In genomic region chr14:104891664-104892500, GRCh38 we compare ENCODE assay signal across 22 cellular contexts. TPM values are rescaled to one million over a fixed set of nuclear protein-coding genes. Genes with fewer than 3 reads are reported as not detected.
DNase-seq lines count a peak whose midpoint lies in the region; ATAC-seq, FAIRE-seq and TF ChIP-seq lines count a peak whose summit lies in the region.
"Had no signal": no experiment of that assay in that cellular context is flagged by ENCODE, and none has a peak within 500 bp of the region (broad histone marks: within the 10 kb centered on the region; RNA-seq: fewer than 3 reads in every experiment).

No MANE protein-coding gene starts in this region.

- CTCF ChIA-PET in SK-N-SH (lab: Yijun Ruan, JAX) (interaction anchor here (2.0 to 6.7 kb wide), 2 partner anchors 65 to 156 kb away, joined by 8 to 51 read pairs; no protein-coding TSS in a partner anchor), K562 (lab: Yijun Ruan, JAX; ENCODE audit: low intra/inter-chr PET ratio) (no interaction called here)

- no peak overlapping the region for H3K4me3 Mint-ChIP-seq in T-helper 2 cell treated with Interferon-gamma antibody and Interleukin-4, amounts not matched to agents 5 μg/mL and 100 μg/mL, for 36 hours
- H3K4me3 Mint-ChIP-seq: activated CD4-positive, alpha-beta T cell treated with anti-CD3 and anti-CD28 coated beads for 36 hours; activated naive CD8-positive, alpha-beta T cell treated with anti-CD3 and anti-CD28 coated beads, Interleukin-2, amount 10 ng/mL, durations not matched to agents 7 days and 5 days had no signal

- WGBS in SK-N-SH (ENCODE audit: low lambda C conversion rate): 74% methylated on average over 7 of the region's 13 CpGs
- 47% methylated on average over 8 of the region's 13 CpGs for whole genome bisulfite sequencing in K562 (ENCODE audit: insufficient coverage, low coverage, missing lambda C conversion rate)
- 70 to 83% (median 78%) methylated on average over 13 of the region's 13 CpGs for WGBS in ovary, 3 donors

- in situ Hi-C loops in K562 (cut with MboI): no loop called here

- BruUV-seq in K562 (replicated peaks; lab: Mats Ljungman, UMichigan): no TSS peak

- TF ChIP-seq EP300 in SK-N-SH (IDR thresholded peaks at IDR 0.05; ENCODE audit: borderline replicate concordance in 1 of 2, low read depth in 1 of 2, low read length in 1 of 2): no peak
- TF ChIP-seq EP300 in K562 (IDR thresholded peaks at IDR 0.05; ENCODE audit: low read length): no peak
- TF ChIP-seq EP300 in ovary (IDR thresholded peaks at IDR 0.05): no peak

- no peak overlapping the region for H3K27ac ChIP-seq in SK-N-SH (ENCODE audit: low read depth in 2 of 2, low read length in 1 of 2)
- no peak overlapping the region for H3K27ac ChIP-seq in K562 (ENCODE audit: extremely low read depth, low read depth, low read length)
- no peak overlapping the region for H3K27ac ChIP-seq in ovary
- H3K27ac ChIP-seq: 22Rv1, breast epithelium, skin epidermis had no signal

- H3K4me1 ChIP-seq in SK-N-SH (ENCODE audit: control insufficient read depth in 1 of 2, insufficient read depth in 2 of 2, low read depth in 1 of 2, low read length in 1 of 2): peaks cover 0 to 6% of the 10 kb centered on the region in 2 experiments; a peak in 1 of 4 replicates
- peaks cover 0 to 61% of the 10 kb centered on the region in 2 experiments; a peak in 2 of 5 replicates for H3K4me1 ChIP-seq in K562 (replicated peaks in 1 of 2; ENCODE audit: control insufficient read depth in 2 of 2, insufficient read depth in 2 of 2, low read length in 2 of 2)
- no peaks in the 10 kb centered on the region for H3K4me1 ChIP-seq in ovary (ENCODE audit: insufficient read depth)
- H3K4me1 ChIP-seq: breast epithelium had no signal

- TF ChIP-seq CTCF in SK-N-SH (IDR thresholded peaks at IDR 0.05) (no peak), K562 (IDR thresholded peaks at IDR 0.05 in 2 of 3, conservative IDR thresholded peaks at IDR 0.05 in 1 of 3; ENCODE audit: insufficient read depth in 2 of 3, low read depth in 1 of 3, low read length in 3 of 3) (no peak), ovary (IDR thresholded peaks at IDR 0.05) (no peak)

- H3K9me2 ChIP-seq in SK-N-SH: no peaks in the 10 kb centered on the region

- H3K36me3 Mint-ChIP-seq in T-helper 2 cell treated with Interferon-gamma antibody and Interleukin-4, amounts not matched to agents 5 μg/mL and 100 μg/mL, for 36 hours (ENCODE audit: low read depth): no peaks in the 10 kb centered on the region
- H3K36me3 Mint-ChIP-seq: activated naive CD8-positive, alpha-beta T cell treated with anti-CD3 and anti-CD28 coated beads, Interleukin-2, amount 10 ng/mL, durations not matched to agents 7 days and 5 days had no signal

- TF ChIP-seq POLR2A in K562 (conservative IDR thresholded peaks at IDR 0.05) (no peak), ovary (IDR thresholded peaks at IDR 0.05) (no peak)

- H3K9me3 ChIP-seq in SK-N-SH (no peaks in the 10 kb centered on the region), K562 (replicated peaks; ENCODE audit: control insufficient read depth, insufficient read depth, low read depth, low read length) (no peaks in the 10 kb centered on the region), ovary (no peaks in the 10 kb centered on the region)
- H3K9me3 ChIP-seq: breast epithelium had no signal

- H3K36me3 ChIP-seq in SK-N-SH (replicated peaks in 1 of 2; ENCODE audit: control insufficient read depth in 1 of 2, insufficient read depth in 2 of 2, low read length in 1 of 2) (peaks cover 0 to 10% of the 10 kb centered on the region in 2 experiments), K562 (ENCODE audit: control insufficient read depth, insufficient read depth, low read length) (no peaks in the 10 kb centered on the region; the same call in 2 of the 3 replicates), ovary (no peaks in the 10 kb centered on the region)
- H3K36me3 ChIP-seq: breast epithelium had no signal

- POLR2A ChIA-PET in SK-N-SH (lab: Yijun Ruan, JAX) (no interaction called here), K562 (lab: Yijun Ruan, JAX) (interaction anchor here (0.5 to 1.0 kb wide), 5 partner anchors 73 to 451 kb away, joined by 3 to 4 read pairs (median 3); no protein-coding TSS in a partner anchor)

- no peaks in the 10 kb centered on the region for H3K9me3 Mint-ChIP-seq in T-helper 2 cell treated with Interferon-gamma antibody and Interleukin-4, amounts not matched to agents 5 μg/mL and 100 μg/mL, for 36 hours
- H3K9me3 Mint-ChIP-seq: activated naive CD8-positive, alpha-beta T cell treated with anti-CD3 and anti-CD28 coated beads, Interleukin-2, amount 10 ng/mL, durations not matched to agents 7 days and 5 days had no signal

- H4K20me1 ChIP-seq in SK-N-SH (ENCODE audit: insufficient read depth) (no peaks in the 10 kb centered on the region), K562 (replicated peaks; ENCODE audit: control insufficient read depth, insufficient read depth, low read length) (no peaks in the 10 kb centered on the region)

- H2AFZ ChIP-seq in SK-N-SH (ENCODE audit: low read depth) (no peak overlapping the region), K562 (ENCODE audit: low read depth, low read length) (no peak overlapping the region)

- peaks cover 2% of the 10 kb centered on the region for H3K4me1 Mint-ChIP-seq in T-helper 2 cell treated with Interferon-gamma antibody and Interleukin-4, amounts not matched to agents 5 μg/mL and 100 μg/mL, for 36 hours (ENCODE audit: low read depth)
- H3K4me1 Mint-ChIP-seq: activated CD4-positive, alpha-beta T cell treated with anti-CD3 and anti-CD28 coated beads for 36 hours had no signal

- no peak overlapping the region for H3K27ac Mint-ChIP-seq in T-helper 2 cell treated with Interferon-gamma antibody and Interleukin-4, amounts not matched to agents 5 μg/mL and 100 μg/mL, for 36 hours
- H3K27ac Mint-ChIP-seq: activated CD4-positive, alpha-beta T cell treated with anti-CD3 and anti-CD28 coated beads for 36 hours; activated naive CD8-positive, alpha-beta T cell treated with anti-CD3 and anti-CD28 coated beads, Interleukin-2, amount 10 ng/mL, durations not matched to agents 7 days and 5 days had no signal

- intact Hi-C loops in K562 (cut with micrococcal nuclease): no loop called here
- intact Hi-C loops in ovary (cut with DNase I): loop anchor here in 1 of 4 donors (5.0 kb wide), 1 partner anchor 150 kb away; no protein-coding TSS in a partner anchor

- H3K27me3 Mint-ChIP-seq in T-helper 2 cell treated with Interferon-gamma antibody and Interleukin-4, amounts not matched to agents 5 μg/mL and 100 μg/mL, for 36 hours (ENCODE audit: low read depth): no peaks in the 10 kb centered on the region
- H3K27me3 Mint-ChIP-seq: activated CD4-positive, alpha-beta T cell treated with anti-CD3 and anti-CD28 coated beads for 36 hours; activated naive CD8-positive, alpha-beta T cell treated with anti-CD3 and anti-CD28 coated beads, Interleukin-2, amount 10 ng/mL, durations not matched to agents 7 days and 5 days had no signal

- H3K79me2 ChIP-seq in SK-N-SH (ENCODE audit: insufficient read depth) (no peaks in the 10 kb centered on the region), K562 (ENCODE audit: control insufficient read depth, insufficient read depth, low read length) (no peaks in the 10 kb centered on the region)

- no peak for ATAC-seq in SK-N-SH treated with all-trans-retinoic acid at 6 μM for 48 hours
- ATAC-seq in K562: no peak
- ATAC-seq: activated CD4-positive, alpha-beta T cell treated with anti-CD3 and anti-CD28 coated beads for 36 hours; left colon had no signal

- DNase-seq in SK-N-SH: peak; percentile 20
- DNase-seq in Daoy (ENCODE audit: low read depth): peak; percentile 9
- DNase-seq in K562 (ENCODE audit: extremely low read depth in 1 of 4, low spot score in 3 of 4): no peak
- DNase-seq in ovary: peak in 3 of 5 donors; percentile 7 to 30 (median 16)
- no peak for DNase-seq in activated CD4-positive, alpha-beta T cell treated with anti-CD3 and anti-CD28 coated beads, Interleukin-2, amount 50 U/mL, for 1 hour
- DNase-seq in T-helper 2 cell treated with Interferon-gamma antibody and Interleukin-4, amounts not matched to agents 5 μg/mL and 100 μg/mL, for 36 hours (ENCODE audit: low spot score): no peak
- DNase-seq in NCI-H2227 treated with DMSO at 0.1 percent for 48 hours (lab: John Stamatoyannopoulos, UW): no peak
- DNase-seq: activated naive CD8-positive, alpha-beta T cell treated with anti-CD3 and anti-CD28 coated beads, Interleukin-2, amount 10 ng/mL, durations not matched to agents 7 days and 5 days; dermis blood vessel endothelial cell; DMS153; foreskin melanocyte; OCI-M1; stimulated activated CD8-positive, alpha-beta memory T cell treated with anti-CD3 and anti-CD28 coated beads, Interleukin-4, amount 100 ng/mL, for 48 hours; T1000 had no signal

- TF ChIP-seq RAD21 in SK-N-SH (IDR thresholded peaks at IDR 0.05; ENCODE audit: low read length): no peak
- TF ChIP-seq RAD21 in K562 (CRISPR knock-in tag; conservative IDR thresholded peaks at IDR 0.05 in 1 of 2, IDR thresholded peaks at IDR 0.05 in 1 of 2): no peak

- H3K4me2 ChIP-seq in SK-N-SH (no peak overlapping the region), K562 (ENCODE audit: insufficient read depth, low read length) (no peak overlapping the region)

- H3K27me3 ChIP-seq in SK-N-SH (ENCODE audit: insufficient read depth) (no peaks in the 10 kb centered on the region), K562 (ENCODE audit: control insufficient read depth in 2 of 2, insufficient read depth in 2 of 2, low read length in 2 of 2) (no peaks in the 10 kb centered on the region), ovary (no peaks in the 10 kb centered on the region)
- H3K27me3 ChIP-seq: breast epithelium had no signal

- H3K9me1 ChIP-seq in K562 (ENCODE audit: control insufficient read depth, insufficient read depth, low read length): no peaks in the 10 kb centered on the region

- H3K4me3 ChIP-seq in SK-N-SH (ENCODE audit: low read depth in 2 of 2, low read length in 1 of 2) (no peak overlapping the region), K562 (no peak overlapping the region), ovary (no peak overlapping the region)
- H3K4me3 ChIP-seq: breast epithelium, skin epidermis had no signal

- H3K9ac ChIP-seq in SK-N-SH (no peak overlapping the region), K562 (ENCODE audit: insufficient read depth in 1 of 2, low read depth in 2 of 2, low read length in 2 of 2) (no peak overlapping the region)

- no peak for FAIRE-seq in K562 (lab: Jason Lieb, UNC)

- no peaks in the 10 kb centered on the region for H3F3A ChIP-seq in SK-N-SH (replicated peaks; ENCODE audit: insufficient read depth)

RNA-seq across cellular contexts. Expression of gene CEP170B, which starts 26.8 kb away (rescaled TPM):
- polyA plus RNA-seq in SK-N-SH (2012; rRNA removed): 7.7 and 11.0 TPM in 2 replicates
- 3.9 and 5.9 TPM in 2 replicates for polyA plus RNA-seq in SK-N-SH (2012; cell fraction: cytosol; rRNA removed)
- polyA plus RNA-seq in SK-N-SH (2012; cell fraction: nucleus; rRNA removed): 52.8 and 69.2 TPM in 2 replicates
- total RNA-seq in Daoy (2014; rRNA removed; shearing (Covaris generic)): 13.5 and 16.7 TPM in 2 replicates
- 12.4 and 32.4 TPM in 2 replicates for total RNA-seq in K562 (2011; cell fraction: chromatin; rRNA removed; ENCODE audit: low replicate concordance)
- total RNA-seq in K562 (2011; cell fraction: nucleolus; rRNA removed): 19.7 and 19.8 TPM in 2 replicates
- 9.8 and 13.9 TPM in 2 replicates for total RNA-seq in K562 (2011; cell fraction: nucleoplasm; rRNA removed)
- total RNA-seq in K562 (2014; rRNA removed): 3.6 and 4.8 TPM in 2 replicates
- total RNA-seq in K562 (2014; rRNA removed; fragmentation: Illumina TruSeq; extraction: Trizol): 0.99 and 1.2 TPM in 2 replicates
- 2.9 and 3.5 TPM in 2 replicates for total RNA-seq in K562 (2015; rRNA removed; fragmentation: Illumina TruSeq; extraction: Trizol)
- 7.5 and 10.2 TPM in 2 replicates for total RNA-seq in K562 (2021)
- polyA plus RNA-seq in K562 (2011; rRNA removed): 2.2 and 2.7 TPM in 2 replicates
- polyA plus RNA-seq in K562 (2011; cell fraction: cytosol; rRNA removed): 2.4 and 6.4 TPM in 2 replicates
- 10.4 and 24.0 TPM in 2 replicates for polyA plus RNA-seq in K562 (2011; cell fraction: nucleus; rRNA removed)
- 5.5 and 6.7 TPM in 2 replicates for polyA plus RNA-seq in K562 (2012)
- 1.7 and 4.1 TPM in 2 replicates for polyA plus RNA-seq in K562 (2014; fragmentation: Illumina TruSeq; extraction: Trizol)
- under 1 TPM; 0.01 to 0.03 TPM for polyA plus RNA-seq in K562 (2014; fragmentation: Nextera tagmentation; extraction: Ambion mirVana)
- 7.6 and 8.9 TPM in 2 replicates for polyA plus RNA-seq in K562 (2014; rRNA removed)
- polyA minus RNA-seq in K562 (2011; rRNA and poly(A)+ RNA removed): 0.72 and 1.6 TPM in 2 replicates
- polyA minus RNA-seq in K562 (2011; cell fraction: cytosol; rRNA and poly(A)+ RNA removed): 1.9 and 2.7 TPM in 2 replicates
- 3.1 and 3.4 TPM in 2 replicates for polyA minus RNA-seq in K562 (2011; cell fraction: nucleus; rRNA and poly(A)+ RNA removed)
- total RNA-seq in ovary: 10 to 100 TPM in 4 of 7 donors, 1 to 10 TPM in 3; 3.0 to 22.7 (median 11.7) TPM
- 1 to 10 TPM; 1.9 to 5.1 TPM for polyA plus RNA-seq in ovary

RNA-seq across cellular contexts. Expression of gene PLD4, which starts 32.8 kb away (rescaled TPM):
- polyA plus RNA-seq in SK-N-SH (2012; rRNA removed): 0.02 TPM in 2 replicates
- not detected in 2 replicates for polyA plus RNA-seq in SK-N-SH (2012; cell fraction: cytosol; rRNA removed)
- polyA plus RNA-seq in SK-N-SH (2012; cell fraction: nucleus; rRNA removed): 0.14 and 0.19 TPM in 2 replicates
- not detected in 2 replicates for total RNA-seq in Daoy (2014; rRNA removed; shearing (Covaris generic))
- total RNA-seq in K562 (2011; cell fraction: chromatin; rRNA removed; ENCODE audit: low replicate concordance): 0.05 and 0.14 TPM in 2 replicates
- 0.13 TPM in 1 of 2 replicates, not detected in the other for total RNA-seq in K562 (2011; cell fraction: nucleolus; rRNA removed)
- total RNA-seq in K562 (2011; cell fraction: nucleoplasm; rRNA removed): 0.07 and 0.15 TPM in 2 replicates
- not detected in 2 replicates for total RNA-seq in K562 (2014; rRNA removed)
- not detected in 2 replicates for total RNA-seq in K562 (2014; rRNA removed; fragmentation: Illumina TruSeq; extraction: Trizol)
- 0.08 and 0.18 TPM in 2 replicates for total RNA-seq in K562 (2015; rRNA removed; fragmentation: Illumina TruSeq; extraction: Trizol)
- 0.24 TPM in 1 of 2 replicates, not detected in the other for total RNA-seq in K562 (2021)
- polyA plus RNA-seq in K562 (2011; rRNA removed): not detected in 2 replicates
- polyA plus RNA-seq in K562 (2011; cell fraction: cytosol; rRNA removed): not detected in 2 replicates
- polyA plus RNA-seq in K562 (2011; cell fraction: nucleus; rRNA removed): 0.03 and 0.11 TPM in 2 replicates
- polyA plus RNA-seq in K562 (2012): 0.13 and 0.29 TPM in 2 replicates
- polyA plus RNA-seq in K562 (2014; fragmentation: Illumina TruSeq; extraction: Trizol): 0.19 TPM in 1 of 2 replicates, not detected in the other
- not detected for polyA plus RNA-seq in K562 (2014; fragmentation: Nextera tagmentation; extraction: Ambion mirVana)
- polyA plus RNA-seq in K562 (2014; rRNA removed): 0.03 TPM in 1 of 2 replicates, not detected in the other
- not detected in 2 replicates for polyA minus RNA-seq in K562 (2011; rRNA and poly(A)+ RNA removed)
- not detected in 2 replicates for polyA minus RNA-seq in K562 (2011; cell fraction: cytosol; rRNA and poly(A)+ RNA removed)
- 0.11 TPM in 1 of 2 replicates, not detected in the other for polyA minus RNA-seq in K562 (2011; cell fraction: nucleus; rRNA and poly(A)+ RNA removed)
- 1 to 10 TPM in 4 of 7 donors, under 1 TPM in 2, not detected in 1; 0.32 to 3.2 (median 1.4) TPM for total RNA-seq in ovary
- polyA plus RNA-seq in ovary: under 1 TPM; 0.12 to 0.48 TPM
- total RNA-seq: activated CD4-positive, alpha-beta T cell treated with anti-CD3 and anti-CD28 coated beads for 36 hours; epithelial cell of proximal tubule; SK-MEL-5 had no signal

Comparison
In these comparisons a context has a peak if more than half of its experiments do, and no peak if none do; other contexts are left out.
1. DNase-seq: peak in SK-N-SH (single experiment), Daoy (single experiment) and ovary (3 of 5); none in K562 (0 of 4), activated CD4-positive, alpha-beta T cell treated with anti-CD3 and anti-CD28 coated beads, Interleukin-2, amount 50 U/mL, for 1 hour (single experiment), T-helper 2 cell treated with Interferon-gamma antibody and Interleukin-4, amounts not matched to agents 5 μg/mL and 100 μg/mL, for 36 hours (single experiment) and NCI-H2227 treated with DMSO at 0.1 percent for 48 hours (single experiment).